In the genomic region with DNA sequence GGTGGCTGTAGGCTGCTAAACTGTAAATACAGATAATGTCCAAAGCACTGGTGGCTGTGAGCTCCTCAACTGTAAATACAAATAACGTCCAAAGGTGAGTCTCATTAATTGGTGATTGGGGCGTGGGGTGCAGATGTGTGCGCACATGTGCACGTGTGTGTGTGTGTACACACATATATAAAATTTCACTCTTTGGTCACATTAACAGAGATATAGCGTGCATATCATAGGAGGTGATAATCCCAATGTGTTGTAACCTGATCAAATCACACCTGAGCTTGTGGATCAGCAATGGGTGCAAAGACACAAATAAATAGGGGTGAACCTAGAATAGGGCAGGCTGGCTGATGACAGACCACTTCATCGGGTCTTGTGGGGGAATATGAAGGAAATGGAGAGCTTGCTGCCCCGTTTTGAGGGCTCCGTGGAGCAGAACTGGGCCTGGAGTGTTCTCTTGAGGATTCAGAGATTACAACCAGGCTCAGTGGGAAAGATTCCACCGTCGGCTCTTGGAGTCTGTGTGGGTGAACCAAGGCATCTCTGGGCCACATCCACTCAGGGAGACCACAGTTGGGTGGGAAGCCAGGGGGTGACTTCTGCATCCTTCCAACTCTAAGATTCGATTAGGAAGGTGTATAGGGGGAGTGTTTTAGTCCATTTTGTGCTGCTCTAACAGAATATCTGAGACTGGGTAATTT, we compare ENCODE assay signal across 20 cellular contexts. TPM values are rescaled to one million over a fixed set of nuclear protein-coding genes. Genes with fewer than 3 reads are reported as not detected.
"Had no signal": no experiment of that assay in that cellular context is flagged by ENCODE, and none has a peak within 500 bp of the region (broad histone marks: within the 10 kb centered on the region; RNA-seq: fewer than 3 reads in every experiment).

No MANE protein-coding gene starts in this region.

- H3K36me3 Mint-ChIP-seq: memory B cell; naive thymus-derived CD8-positive, alpha-beta T cell had no signal

- H3K4me1 Mint-ChIP-seq: activated B cell treated with CpG ODN at 0.5 μM for 24 hours; central memory CD8-positive, alpha-beta T cell; memory B cell; naive thymus-derived CD8-positive, alpha-beta T cell had no signal

- H3K9me3 Mint-ChIP-seq: activated B cell treated with CpG ODN at 0.5 μM for 24 hours; central memory CD8-positive, alpha-beta T cell had no signal

- H3K9me3 ChIP-seq: ascending aorta, colonic mucosa, tibial artery had no signal

- H3K4me3 ChIP-seq: ascending aorta, colonic mucosa, tibial artery had no signal

- H3K36me3 ChIP-seq: ascending aorta, colonic mucosa, tibial artery had no signal

- H3K27ac Mint-ChIP-seq: activated B cell treated with CpG ODN at 0.5 μM for 24 hours; activated CD8-positive, alpha-beta T cell treated with anti-CD3 and anti-CD28 coated beads, Interleukin-2, amount 10 ng/mL, durations not matched to agents 7 days and 5 days; memory B cell had no signal

- H3K27ac ChIP-seq: ascending aorta, colonic mucosa, foreskin keratinocyte, tibial artery had no signal

- H3K4me3 Mint-ChIP-seq: activated B cell treated with CpG ODN at 0.5 μM for 24 hours; activated CD8-positive, alpha-beta T cell treated with anti-CD3 and anti-CD28 coated beads, Interleukin-2, amount 10 ng/mL, durations not matched to agents 7 days and 5 days; activated T-cell treated with anti-CD3 and anti-CD28 coated beads, Interleukin-2, amount 50 U/mL, for 4 hours; central memory CD8-positive, alpha-beta T cell; memory B cell; naive thymus-derived CD8-positive, alpha-beta T cell had no signal

- H3K27me3 ChIP-seq: ascending aorta, colonic mucosa had no signal

- H3K4me1 ChIP-seq: ascending aorta, colonic mucosa, foreskin keratinocyte, tibial artery had no signal

- ATAC-seq: activated CD8-positive, alpha-beta T cell treated with anti-CD3 and anti-CD28 coated beads, Interleukin-2, amount 10 ng/mL, durations not matched to agents 7 days and 5 days; activated T-cell treated with anti-CD3 and anti-CD28 coated beads, Interleukin-2, amount 50 U/mL, for 4 hours; foreskin keratinocyte; naive thymus-derived CD8-positive, alpha-beta T cell; stimulated activated naive CD8-positive, alpha-beta T cell treated with anti-CD3 and anti-CD28 coated beads, Interleukin-15, Interleukin-2, amounts not matched to agents 100 U/mL and 50 U/mL, for 24 hours had no signal

- DNase-seq: activated B cell treated with CpG ODN at 0.5 μM for 24 hours; activated CD4-positive, alpha-beta T cell treated with anti-CD3 and anti-CD28 coated beads for 48 hours; activated CD8-positive, alpha-beta T cell treated with anti-CD3 and anti-CD28 coated beads, Interleukin-2, amount 10 ng/mL, durations not matched to agents 7 days and 5 days; activated T-cell treated with anti-CD3 and anti-CD28 coated beads, Interleukin-2, amount 50 U/mL, for 4 hours; colonic mucosa; foreskin keratinocyte; glutamatergic neuron; hippocampal formation; kidney glomerular epithelial cell; stimulated activated naive CD8-positive, alpha-beta T cell treated with anti-CD3 and anti-CD28 coated beads, Interleukin-15, Interleukin-2, amounts not matched to agents 100 U/mL and 50 U/mL, for 24 hours; substantia nigra; T-helper 9 cell had no signal

RNA-seq across cellular contexts. Expression of a gene that starts 28.6 kb away (rescaled TPM):
- polyA plus RNA-seq: fibroblast of lung; foreskin keratinocyte; liver; naive thymus-derived CD8-positive, alpha-beta T cell; urinary bladder had no signal

RNA-seq across cellular contexts. Expression of a gene that starts 42.2 kb away (rescaled TPM):
- polyA plus RNA-seq: fibroblast of lung; foreskin keratinocyte; liver; naive thymus-derived CD8-positive, alpha-beta T cell had no signal
